Comparison of ENCODE assay signal across 8 cellular contexts in genomic region chr9:107020040-107020530, GRCh38.
DNase-seq lines count a peak whose midpoint lies in the region; ATAC-seq and TF ChIP-seq lines count a peak whose summit lies in the region.
"Had no signal": no experiment of that assay in that cellular context is flagged by ENCODE, and none has a peak within 500 bp of the region (broad histone marks: within the 10 kb centered on the region; RNA-seq: fewer than 3 reads in every experiment).

No MANE protein-coding gene starts in this region.

- no peak overlapping the region for H3K9ac ChIP-seq in Loucy (ENCODE audit: low read depth, low read length, poor library complexity, severe bottlenecking)

- H3K79me2 ChIP-seq in Loucy (ENCODE audit: insufficient read depth, low read length), result no peaks in the 10 kb centered on the region

- peak overlapping the region; percentile 1 for H3K4me2 ChIP-seq in Loucy (ENCODE audit: low read depth, low read length, poor library complexity, severe bottlenecking)

- H4K20me1 ChIP-seq in Loucy (ENCODE audit: insufficient read depth, low read length, poor library complexity, severe bottlenecking), result no peaks in the 10 kb centered on the region

- no peaks in the 10 kb centered on the region for H3K9me3 ChIP-seq in Loucy (ENCODE audit: insufficient read depth, low read depth, low read length)

- H3K4me1 ChIP-seq in Loucy (ENCODE audit: insufficient read depth, low read length, poor library complexity, severe bottlenecking), result peaks cover 30% of the 10 kb centered on the region

- TF ChIP-seq CTCF in Loucy (conservative IDR thresholded peaks at IDR 0.05; ENCODE audit: low read length), result no peak

- no peak overlapping the region for H2AFZ ChIP-seq in Loucy (ENCODE audit: low read length)

- H3K9me2 ChIP-seq in Loucy (replicated peaks; ENCODE audit: low read depth, low read length), result no peaks in the 10 kb centered on the region

- peak; percentile 56 for ATAC-seq in GM18520 (IDR thresholded peaks at IDR 0.05; ENCODE audit: unreplicated experiment)
- ATAC-seq in esophagus mucosa, result peak; percentile 87
- peak; percentile 97 for ATAC-seq in sciatic nerve
- no peak for ATAC-seq in HG03521 (IDR thresholded peaks at IDR 0.05; ENCODE audit: unreplicated experiment)

- H3F3A ChIP-seq in Loucy (ENCODE audit: low read depth), result 0 out of 2 replicates have a peak, but pooled peaks cover under 1% of the 10 kb centered on the region

- DNase-seq in sciatic nerve (ENCODE audit: low spot score), result no peak
- no peak for DNase-seq in NCI-H146 treated with DMSO at 0.1 percent for 48 hours (lab: John Stamatoyannopoulos, UW; ENCODE audit: unreplicated experiment)
- no peak for DNase-seq in SHP77 treated with DMSO at 0.1 percent for 48 hours (lab: John Stamatoyannopoulos, UW)
- DNase-seq: activated CD4-positive, alpha-beta T cell treated with anti-CD3 and anti-CD28 coated beads, Interleukin-2, amount 10 ng/mL, durations not matched to agents 7 days and 5 days had no signal

- H3K4me3 ChIP-seq in Loucy (ENCODE audit: low read length, poor library complexity, severe bottlenecking), result no peak overlapping the region

- intact Hi-C loops in sciatic nerve (cut with DNase I), result no loop called here

- H3K36me3 ChIP-seq in Loucy (ENCODE audit: insufficient read depth, low read length), result no peaks in the 10 kb centered on the region

- no peaks in the 10 kb centered on the region for H3K27me3 ChIP-seq in Loucy (ENCODE audit: insufficient read depth, low read length, poor library complexity, severe bottlenecking)
